Comparison of ENCODE assay signal across 27 cellular contexts in the genomic region with DNA sequence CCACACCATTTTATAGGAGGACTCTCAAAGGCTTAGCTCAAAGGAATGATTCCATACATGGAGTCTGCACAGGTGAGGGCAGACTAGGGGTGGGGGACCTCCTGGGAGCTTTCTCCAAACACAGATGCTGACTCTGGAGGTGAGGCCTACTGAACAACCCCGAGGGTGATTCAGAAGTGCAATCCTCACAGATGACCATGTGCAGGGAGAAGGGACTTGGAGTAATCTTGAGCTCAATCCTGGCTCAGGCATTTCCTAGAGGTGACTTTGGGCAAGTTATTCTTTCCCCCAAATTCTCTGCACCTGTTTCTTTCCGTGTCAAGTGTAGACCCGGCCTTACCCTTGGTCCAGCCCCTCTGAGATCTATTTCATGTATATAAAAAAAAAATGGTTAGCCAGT.
"Had no signal": no experiment of that assay in that cellular context is flagged by ENCODE, and none has a peak within 500 bp of the region (broad histone marks: within the 10 kb centered on the region; RNA-seq: fewer than 3 reads in every experiment).

No MANE protein-coding gene starts in this region.

- H3K36me3 Mint-ChIP-seq: activated CD8-positive, alpha-beta memory T cell treated with anti-CD3 and anti-CD28 coated beads, Interleukin-2, amount 10 ng/mL, durations not matched to agents 7 days and 5 days had no signal

- H3K36me3 ChIP-seq: left ventricle myocardium inferior, prostate gland, thyroid gland, upper lobe of right lung had no signal

- H3K27me3 ChIP-seq: body of pancreas, thyroid gland, upper lobe of right lung had no signal

- H3K27ac ChIP-seq: body of pancreas, left ventricle myocardium inferior, prostate gland, thyroid gland, upper lobe of right lung, VCaP had no signal

- DNase-seq: activated CD4-positive, alpha-beta T cell treated with anti-CD3 and anti-CD28 coated beads, Interleukin-2, amount 10 ng/mL, durations not matched to agents 24 days and 14 days; activated CD8-positive, alpha-beta memory T cell treated with anti-CD3 and anti-CD28 coated beads, Interleukin-2, amount 10 ng/mL, durations not matched to agents 7 days and 5 days; activated CD8-positive, alpha-beta T cell treated with anti-CD3 and anti-CD28 coated beads for 36 hours; activated gamma-delta T cell; activated naive CD4-positive, alpha-beta T cell treated with anti-CD3 and anti-CD28 coated beads, Interleukin-2, amount 50 U/mL, for 16 hours; activated naive CD8-positive, alpha-beta T cell treated with anti-CD3 and anti-CD28 coated beads, Interleukin-2, amount 50 U/mL, for 24 hours; body of pancreas; caudate nucleus; dermis blood vessel endothelial cell; effector CD8-positive, alpha-beta T cell; erythroblast; hippocampal formation; kidney glomerular epithelial cell; left ventricle myocardium inferior; naive thymus-derived CD4-positive, alpha-beta T cell; stimulated activated CD4-positive, alpha-beta T cell treated with anti-CD3 and anti-CD28 coated beads, Interleukin-2, amount 100 ng/mL, for 48 hours; stimulated activated naive CD4-positive, alpha-beta T cell treated with Interleukin-2 at 50 U/mL for 16 hours; substantia nigra; thyroid gland; upper lobe of right lung had no signal

- H3K4me3 Mint-ChIP-seq: activated CD4-positive, alpha-beta T cell treated with anti-CD3 and anti-CD28 coated beads, Interleukin-2, amount 10 ng/mL, durations not matched to agents 24 days and 14 days; activated CD8-positive, alpha-beta memory T cell treated with anti-CD3 and anti-CD28 coated beads, Interleukin-2, amount 10 ng/mL, durations not matched to agents 7 days and 5 days; activated CD8-positive, alpha-beta T cell treated with anti-CD3 and anti-CD28 coated beads for 36 hours; activated naive CD8-positive, alpha-beta T cell treated with anti-CD3 and anti-CD28 coated beads, Interleukin-2, amount 50 U/mL, for 24 hours; activated T-helper 1 cell treated with anti-CD3 and anti-CD28 coated beads, Interleukin-12 subunit alpha, Interleukin-12 subunit beta, Interleukin-2, Interleukin-4 antibody, amounts not matched to agents 30 ng/mL and 10 ng/mL and 1 ng/mL, durations not matched to agents 14 hours and 24 hours and 36 hours; naive thymus-derived CD4-positive, alpha-beta T cell; neural crest cell; T-helper 2 cell treated with Interferon-gamma antibody and Interleukin-4, amounts not matched to agents 5 μg/mL and 100 μg/mL, for 36 hours had no signal

- H3K4me3 ChIP-seq: body of pancreas, left ventricle myocardium inferior, prostate gland, thyroid gland, upper lobe of right lung had no signal

- H3K4me1 ChIP-seq: body of pancreas, left ventricle myocardium inferior, prostate gland, thyroid gland, upper lobe of right lung had no signal

- FAIRE-seq: frontal cortex had no signal

- H3K27me3 Mint-ChIP-seq: activated CD4-positive, alpha-beta T cell treated with anti-CD3 and anti-CD28 coated beads, Interleukin-2, amount 10 ng/mL, durations not matched to agents 24 days and 14 days; activated CD8-positive, alpha-beta memory T cell treated with anti-CD3 and anti-CD28 coated beads, Interleukin-2, amount 10 ng/mL, durations not matched to agents 7 days and 5 days; activated CD8-positive, alpha-beta T cell treated with anti-CD3 and anti-CD28 coated beads for 36 hours; activated naive CD8-positive, alpha-beta T cell treated with anti-CD3 and anti-CD28 coated beads, Interleukin-2, amount 50 U/mL, for 24 hours; naive thymus-derived CD4-positive, alpha-beta T cell had no signal

- H3K4me1 Mint-ChIP-seq: activated CD4-positive, alpha-beta T cell treated with anti-CD3 and anti-CD28 coated beads, Interleukin-2, amount 10 ng/mL, durations not matched to agents 24 days and 14 days; activated CD8-positive, alpha-beta memory T cell treated with anti-CD3 and anti-CD28 coated beads, Interleukin-2, amount 10 ng/mL, durations not matched to agents 7 days and 5 days; activated naive CD8-positive, alpha-beta T cell treated with anti-CD3 and anti-CD28 coated beads, Interleukin-2, amount 50 U/mL, for 24 hours had no signal

- H3K9me3 Mint-ChIP-seq: activated CD4-positive, alpha-beta T cell treated with anti-CD3 and anti-CD28 coated beads, Interleukin-2, amount 10 ng/mL, durations not matched to agents 24 days and 14 days; activated CD8-positive, alpha-beta T cell treated with anti-CD3 and anti-CD28 coated beads for 36 hours; activated naive CD8-positive, alpha-beta T cell treated with anti-CD3 and anti-CD28 coated beads, Interleukin-2, amount 50 U/mL, for 24 hours; activated T-helper 1 cell treated with anti-CD3 and anti-CD28 coated beads, Interleukin-12 subunit alpha, Interleukin-12 subunit beta, Interleukin-2, Interleukin-4 antibody, amounts not matched to agents 30 ng/mL and 10 ng/mL and 1 ng/mL, durations not matched to agents 14 hours and 24 hours and 36 hours; naive thymus-derived CD4-positive, alpha-beta T cell; neural crest cell; T-helper 2 cell treated with Interferon-gamma antibody and Interleukin-4, amounts not matched to agents 5 μg/mL and 100 μg/mL, for 36 hours had no signal

- H3K27ac Mint-ChIP-seq: activated CD4-positive, alpha-beta T cell treated with anti-CD3 and anti-CD28 coated beads, Interleukin-2, amount 10 ng/mL, durations not matched to agents 24 days and 14 days; activated CD8-positive, alpha-beta memory T cell treated with anti-CD3 and anti-CD28 coated beads, Interleukin-2, amount 10 ng/mL, durations not matched to agents 7 days and 5 days; activated CD8-positive, alpha-beta T cell treated with anti-CD3 and anti-CD28 coated beads for 36 hours; activated naive CD8-positive, alpha-beta T cell treated with anti-CD3 and anti-CD28 coated beads, Interleukin-2, amount 50 U/mL, for 24 hours; activated T-helper 1 cell treated with anti-CD3 and anti-CD28 coated beads, Interleukin-12 subunit alpha, Interleukin-12 subunit beta, Interleukin-2, Interleukin-4 antibody, amounts not matched to agents 30 ng/mL and 10 ng/mL and 1 ng/mL, durations not matched to agents 14 hours and 24 hours and 36 hours; naive thymus-derived CD4-positive, alpha-beta T cell; T-helper 2 cell treated with Interferon-gamma antibody and Interleukin-4, amounts not matched to agents 5 μg/mL and 100 μg/mL, for 36 hours had no signal

- H3K9me3 ChIP-seq: body of pancreas, left ventricle myocardium inferior, prostate gland, thyroid gland, upper lobe of right lung had no signal

- ATAC-seq: activated CD4-positive, CD25-positive, alpha-beta regulatory T cell treated with anti-CD3 and anti-CD28 coated beads, Interleukin-2, amount 50 U/mL, for 24 hours; activated CD8-positive, alpha-beta memory T cell treated with anti-CD3 and anti-CD28 coated beads, Interleukin-2, amount 10 ng/mL, durations not matched to agents 7 days and 5 days; activated CD8-positive, alpha-beta T cell treated with anti-CD3 and anti-CD28 coated beads for 36 hours; activated naive CD8-positive, alpha-beta T cell treated with anti-CD3 and anti-CD28 coated beads, Interleukin-2, amount 50 U/mL, for 24 hours; body of pancreas; naive thymus-derived CD4-positive, alpha-beta T cell; upper lobe of right lung had no signal
